1 cellular context compared by ENCODE assay signal in genomic region chr1:205631727-205632373, GRCh38.
TF ChIP-seq lines count a peak whose summit lies in the region.

Gene ELK4, minus strand, starts transcription at chr1:205632011. Its CDS starts 8,129 bp downstream, at chr1:205623882.

TF ChIP-seq in HepG2, 621 proteins besides CTCF, POLR2A, EP300 and RAD21 (continued from another document and continues in another):
- TF ChIP-seq ZNF276 (CRISPR knock-in tag; IDR thresholded peaks at IDR 0.05; ENCODE audit: low read depth) (no peak), FOXJ3 (CRISPR knock-in tag; IDR thresholded peaks at IDR 0.05; ENCODE audit: borderline replicate concordance) (no peak), TBX2 (CRISPR knock-in tag; IDR thresholded peaks at IDR 0.05; ENCODE audit: borderline replicate concordance) (peak; percentile 76), STAG1 (CRISPR knock-in tag; IDR thresholded peaks at IDR 0.05) (peak; percentile 84), ZNF784 (CRISPR knock-in tag; IDR thresholded peaks at IDR 0.05; ENCODE audit: borderline replicate concordance) (peak; percentile 86; the same call in 1 of the 2 replicates), ZBTB34 (CRISPR knock-in tag; IDR thresholded peaks at IDR 0.05) (no peak), RELA (CRISPR knock-in tag; IDR thresholded peaks at IDR 0.05) (peak; percentile 80; the same call in 1 of the 2 replicates), MTA3 (CRISPR knock-in tag; IDR thresholded peaks at IDR 0.05) (no peak), ZNF589 (CRISPR knock-in tag; conservative IDR thresholded peaks at IDR 0.05) (no peak; the same call in 1 of the 2 replicates), ZNF605 (CRISPR knock-in tag; IDR thresholded peaks at IDR 0.05) (peak; percentile 98), ZNF543 (CRISPR knock-in tag; IDR thresholded peaks at IDR 0.05) (no peak), ZNF432 (CRISPR knock-in tag; IDR thresholded peaks at IDR 0.05; ENCODE audit: borderline replicate concordance) (no peak), KAT7 (CRISPR knock-in tag; IDR thresholded peaks at IDR 0.05; ENCODE audit: borderline replicate concordance) (peak; percentile 64; the same call in 1 of the 2 replicates), ZNF20 (CRISPR knock-in tag; IDR thresholded peaks at IDR 0.05) (no peak), HNRNPLL (IDR thresholded peaks at IDR 0.05; ENCODE audit: low read depth, low read length, poor library complexity, severe bottlenecking) (peak; percentile 55), CREB3 (CRISPR knock-in tag; IDR thresholded peaks at IDR 0.05) (no peak), ZNF367 (CRISPR knock-in tag; IDR thresholded peaks at IDR 0.05; ENCODE audit: borderline replicate concordance) (no peak), ZNF557 (CRISPR knock-in tag; IDR thresholded peaks at IDR 0.05) (0 out of 2 replicates have a peak, but pooled peaks have one; percentile 74), ZNF609 (CRISPR knock-in tag; IDR thresholded peaks at IDR 0.05; ENCODE audit: borderline replicate concordance) (peak; percentile 28; the same call in 1 of the 2 replicates), ZXDC (CRISPR knock-in tag; IDR thresholded peaks at IDR 0.05) (peak; percentile 84; the same call in 1 of the 2 replicates), ISL2 (CRISPR knock-in tag; IDR thresholded peaks at IDR 0.05) (peak; percentile 80), ZHX2 (IDR thresholded peaks at IDR 0.05; ENCODE audit: low read depth) (0 out of 2 replicates have a peak, but pooled peaks have one; percentile 31), ZHX2 (CRISPR knock-in tag; IDR thresholded peaks at IDR 0.05; ENCODE audit: borderline replicate concordance) (0 out of 2 replicates have a peak, but pooled peaks have one; percentile 24), NFE2L1 (CRISPR knock-in tag; IDR thresholded peaks at IDR 0.05; ENCODE audit: borderline replicate concordance) (no peak), CBFB (CRISPR knock-in tag; IDR thresholded peaks at IDR 0.05) (no peak), ZNF136 (CRISPR knock-in tag; IDR thresholded peaks at IDR 0.05; ENCODE audit: low read depth) (peak; percentile 71; the same call in 1 of the 2 replicates), MXD1 (CRISPR knock-in tag; IDR thresholded peaks at IDR 0.05) (no peak), HNF1A (IDR thresholded peaks at IDR 0.05; ENCODE audit: low read depth) (no peak), HNF1A (CRISPR knock-in tag; IDR thresholded peaks at IDR 0.05; ENCODE audit: borderline replicate concordance) (peak; percentile 48; the same call in 1 of the 2 replicates), KLF9 (CRISPR knock-in tag; IDR thresholded peaks at IDR 0.05; ENCODE audit: low read depth) (0 out of 2 replicates have a peak, but pooled peaks have one; percentile 68), ZNF138 (CRISPR knock-in tag; IDR thresholded peaks at IDR 0.05; ENCODE audit: low read depth) (0 out of 2 replicates have a peak, but pooled peaks have one; percentile 25)
